8 cellular contexts compared by ENCODE assay signal in the genomic region with DNA sequence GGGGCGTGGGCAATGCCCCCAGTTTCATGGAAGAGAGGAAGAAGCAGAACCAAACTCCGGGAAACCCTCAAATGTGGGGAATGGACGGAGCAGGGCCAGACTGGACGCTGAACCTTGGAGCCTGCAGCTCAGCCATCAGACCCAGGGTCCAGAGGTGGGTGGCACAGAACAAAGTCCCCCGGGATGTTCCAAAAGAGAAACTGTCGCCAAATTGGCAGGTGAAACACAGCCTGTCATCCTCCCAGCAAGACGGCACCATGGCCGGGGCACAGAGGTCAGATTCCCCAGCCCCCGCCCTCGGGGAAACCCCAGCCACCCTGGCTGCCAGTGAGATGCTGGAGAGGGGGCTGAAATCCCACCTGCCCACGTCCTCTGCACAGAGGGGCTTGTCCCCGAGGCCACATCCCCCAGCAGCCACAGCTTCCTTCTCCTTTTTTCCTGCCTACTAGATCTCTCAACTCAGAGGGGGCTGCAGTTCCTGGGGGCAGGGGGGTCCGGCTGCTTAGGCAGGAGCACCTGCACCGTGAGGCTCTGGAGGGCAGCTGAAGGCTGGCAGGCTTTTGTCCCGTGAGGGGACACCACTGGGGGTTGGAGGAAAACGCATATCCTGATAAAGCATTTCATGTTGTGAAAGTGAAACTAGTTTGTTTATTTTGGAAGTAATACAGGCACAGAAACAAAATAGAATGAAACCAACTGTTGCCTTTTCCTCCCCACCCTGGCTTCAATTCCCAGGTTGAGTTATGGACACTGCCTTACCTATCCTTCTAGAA. TPM values are rescaled to one million over a fixed set of nuclear protein-coding genes. Genes with fewer than 3 reads are reported as not detected.
DNase-seq lines count a peak whose midpoint lies in the region; ATAC-seq, FAIRE-seq and TF ChIP-seq lines count a peak whose summit lies in the region.

No MANE protein-coding gene starts in this region.

- H3K79me2 ChIP-seq in GM12878 (ENCODE audit: control insufficient read depth, insufficient read depth, low read length) = no peaks in the 10 kb centered on the region

- POLR2A ChIA-PET in GM12878 (lab: Charles Lee) = interaction anchor here (0.6 kb wide), 1 partner anchor 518 kb away, joined by 3 read pairs; no protein-coding TSS in a partner anchor

- intact Hi-C loops in GM12878 (cut with micrococcal nuclease; ENCODE audit: unreplicated experiment) = no loop called here
- intact Hi-C loops in head of caudate nucleus (cut with DNase I) = no loop called here

- TF ChIP-seq EP300 in GM12878 (IDR thresholded peaks at IDR 0.05; ENCODE audit: borderline replicate concordance in 1 of 2, control insufficient read depth in 1 of 2, low read depth in 2 of 2, low read length in 2 of 2) = no peak

- H3K4me3 ChIP-seq in Jurkat, Clone E6-1 (ENCODE audit: low read length) = peak overlapping the region; percentile 46
- peak overlapping the region; percentile 58; the same call in 1 of the 2 replicates for H3K4me3 ChIP-seq in GM12878

- no peaks in the 10 kb centered on the region for H3K36me3 ChIP-seq in GM12878 (ENCODE audit: control insufficient read depth in 2 of 2, insufficient read depth in 2 of 2, low read length in 1 of 2)

- RAD21 ChIA-PET in GM12878 (lab: Charles Lee; ENCODE audit: unreplicated experiment) = interaction anchor here (0.8 to 1.7 kb wide), 2 partner anchors 15 kb away, joined by 3 read pairs; no protein-coding TSS in a partner anchor

- CTCF ChIA-PET in GM12878 (lab: Yijun Ruan, JAX) = interaction anchor here (1.0 to 1.2 kb wide), 2 partner anchors 14 to 99 kb away, joined by 3 read pairs; no protein-coding TSS in a partner anchor

- TF ChIP-seq RAD21 in GM12878 (IDR thresholded peaks at IDR 0.05; ENCODE audit: insufficient read depth, low read depth, low read length) = no peak

- H3K4me2 ChIP-seq in GM12878 (ENCODE audit: control insufficient read depth, insufficient read depth) = peak overlapping the region; percentile 87

- no peaks in the 10 kb centered on the region for H4K20me1 ChIP-seq in GM12878 (ENCODE audit: control insufficient read depth, insufficient read depth)

- no peaks in the 10 kb centered on the region for H3K9me3 ChIP-seq in GM12878 (replicated peaks; ENCODE audit: control insufficient read depth, insufficient read depth, low read length)

- no peak for FAIRE-seq in GM12878 (lab: Jason Lieb, UNC)

- in situ Hi-C loops in ACHN (cut with HindIII; ENCODE audit: low pct_ligation_motif_present, low pct_unique_long_range_greater_than_20kb, low sequenced_read_pairs) = loop anchor here (5.0 kb wide), 1 partner anchor 82 kb away; the partner anchor contains the start of genes HEXD and OGFOD3
- in situ Hi-C loops in GM12878 (cut with MboI) = no loop called here

- ATAC-seq in GM12878 = peak; percentile 33
- no peak for ATAC-seq in HG03457 (IDR thresholded peaks at IDR 0.05; ENCODE audit: unreplicated experiment)
- ATAC-seq in HG02588 (IDR thresholded peaks at IDR 0.05; ENCODE audit: unreplicated experiment) = no peak

- peak overlapping the region; percentile 70 for H3K4me3 Mint-ChIP-seq in mesothelial cell of epicardium

- 4% methylated on average over 16 of the region's 16 CpGs for WGBS in GM12878 (ENCODE audit: insufficient coverage, insufficient replicate concordance, low lambda C conversion rate, missing lambda C conversion rate)

- peak overlapping the region; percentile 89 for H3K27ac Mint-ChIP-seq in mesothelial cell of epicardium

- DNase-seq in ACHN (peak; percentile 33), GM12878 (ENCODE audit: low read depth, low spot score) (no peak), mesothelial cell of epicardium (ENCODE audit: low spot score in 2 of 2, unreplicated experiment in 2 of 2) (no peak), C1 segment of cervical spinal cord (lab: John Stamatoyannopoulos, UW) (no peak), head of caudate nucleus (no peak)
- DNase-seq in Jurkat, Clone E6-1 (ENCODE audit: low read depth, low spot score) = peak; percentile 32

- H3K9me3 Mint-ChIP-seq in mesothelial cell of epicardium = no peaks in the 10 kb centered on the region

- H3K27me3 Mint-ChIP-seq in mesothelial cell of epicardium (ENCODE audit: low read depth) = peaks cover 29% of the 10 kb centered on the region

- no peaks in the 10 kb centered on the region for H3K36me3 Mint-ChIP-seq in mesothelial cell of epicardium

- no peak overlapping the region for H3K27ac ChIP-seq in GM12878 (ENCODE audit: control insufficient read depth, insufficient read depth)

- peaks cover 6 to 12% of the 10 kb centered on the region in 2 experiments; a peak in 3 of 4 replicates for H3K27me3 ChIP-seq in GM12878 (replicated peaks in 1 of 2; ENCODE audit: control insufficient read depth in 2 of 2, insufficient read depth in 2 of 2, low read length in 1 of 2)

- no peak overlapping the region; the same call in 1 of the 2 replicates for H3K9ac ChIP-seq in GM12878 (ENCODE audit: control insufficient read depth, insufficient read depth, low read length)

- TF ChIP-seq CTCF in GM12878 (IDR thresholded peaks at IDR 0.05 in 2 of 3, conservative IDR thresholded peaks at IDR 0.05 in 1 of 3; ENCODE audit: control insufficient read depth in 2 of 3, extremely low read depth in 1 of 3, insufficient read depth in 1 of 3, low read depth in 3 of 3, low read length in 3 of 3) (no peak), mesothelial cell of epicardium (IDR thresholded peaks at IDR 0.05; ENCODE audit: unreplicated experiment) (no peak)

- H2AFZ ChIP-seq in GM12878 (ENCODE audit: control insufficient read depth, low read depth, low read length) = peak overlapping the region; percentile 29; the same call in 1 of the 2 replicates

- SMC1A ChIA-PET in GM12878 (lab: Charles Lee; ENCODE audit: uncharacterized antibody, unreplicated experiment) = no interaction called here

- no TSS peak for BruUV-seq in GM12878 (replicated peaks; lab: Mats Ljungman, UMichigan)

- peaks cover 56% of the 10 kb centered on the region for H3K4me1 Mint-ChIP-seq in mesothelial cell of epicardium

- no peak for TF ChIP-seq POLR2A in GM12878 (IDR thresholded peaks at IDR 0.05; ENCODE audit: low read depth, low read length)

- peaks cover 11% of the 10 kb centered on the region for H3K4me1 ChIP-seq in GM12878 (ENCODE audit: control insufficient read depth, insufficient read depth, low read length)

RNA-seq across cellular contexts. Expression of gene SECTM1, which starts 1.2 kb away (rescaled TPM):
- not detected for polyA plus RNA-seq in Jurkat, Clone E6-1 (2012; ENCODE audit: insufficient read depth, insufficient read length)
- total RNA-seq in GM12878 (2013; cell fraction: nucleolus; rRNA removed) = not detected in 2 replicates
- not detected in 2 replicates for total RNA-seq in GM12878 (2014; rRNA removed)
- not detected in 2 replicates for total RNA-seq in GM12878 (2014; rRNA removed; fragmentation: Illumina TruSeq; extraction: Trizol)
- 0.08 TPM in 1 of 2 replicates, not detected in the other for total RNA-seq in GM12878 (2021)
- polyA plus RNA-seq in GM12878 (2011; ENCODE audit: low read depth) = not detected
- polyA plus RNA-seq in GM12878 (2011; rRNA removed) = 0.12 TPM in 1 of 2 replicates, not detected in the other
- 0.15 and 0.22 TPM in 2 replicates for polyA plus RNA-seq in GM12878 (2011; cell fraction: cytosol; rRNA removed)
- polyA plus RNA-seq in GM12878 (2011; cell fraction: nucleus; rRNA removed) = 0.09 and 0.21 TPM in 2 replicates
- polyA plus RNA-seq in GM12878 (2012) = 0.07 TPM in 1 of 2 replicates, not detected in the other
- polyA plus RNA-seq in GM12878 (2014; fragmentation: Illumina TruSeq; extraction: Trizol) = 0.10 TPM in 1 of 2 replicates, not detected in the other
- not detected for polyA plus RNA-seq in GM12878 (2014; fragmentation: Nextera tagmentation; extraction: Ambion mirVana)
- polyA plus RNA-seq in GM12878 (2014; rRNA removed) = 0.11 TPM in 1 of 2 replicates, not detected in the other
- polyA plus RNA-seq in GM12878 (2016; fragmentation: Nextera tagmentation; extraction: Ambion mirVana) = under 1 TPM in 1 of 2 experiments, not detected in 1; 0.13 TPM
- 0.10 TPM in 1 of 2 replicates, not detected in the other for polyA minus RNA-seq in GM12878 (2011; rRNA and poly(A)+ RNA removed)
- not detected in 2 replicates for polyA minus RNA-seq in GM12878 (2011; cell fraction: cytosol; rRNA and poly(A)+ RNA removed)
- not detected in 2 replicates for polyA minus RNA-seq in GM12878 (2011; cell fraction: nucleus; rRNA and poly(A)+ RNA removed)
- total RNA-seq in mesothelial cell of epicardium = 5.8 to 7.0 TPM (median 7.0 TPM) in 3 replicates

RNA-seq across cellular contexts. Expression of gene CD7, which starts 17.4 kb away (rescaled TPM):
- polyA plus RNA-seq in Jurkat, Clone E6-1 (2012; ENCODE audit: insufficient read depth, insufficient read length) = 165 TPM
- total RNA-seq in GM12878 (2013; cell fraction: nucleolus; rRNA removed) = not detected in 2 replicates
- not detected in 2 replicates for total RNA-seq in GM12878 (2014; rRNA removed)
- total RNA-seq in GM12878 (2014; rRNA removed; fragmentation: Illumina TruSeq; extraction: Trizol) = not detected in 2 replicates
- 0.33 TPM in 1 of 2 replicates, not detected in the other for total RNA-seq in GM12878 (2021)
- polyA plus RNA-seq in GM12878 (2011; ENCODE audit: low read depth) = not detected
- not detected in 2 replicates for polyA plus RNA-seq in GM12878 (2011; rRNA removed)
- 0.07 and 0.18 TPM in 2 replicates for polyA plus RNA-seq in GM12878 (2011; cell fraction: cytosol; rRNA removed)
- polyA plus RNA-seq in GM12878 (2011; cell fraction: nucleus; rRNA removed) = 0.33 and 0.53 TPM in 2 replicates
- 0.14 TPM in 1 of 2 replicates, not detected in the other for polyA plus RNA-seq in GM12878 (2012)
- not detected in 2 replicates for polyA plus RNA-seq in GM12878 (2014; fragmentation: Illumina TruSeq; extraction: Trizol)
- polyA plus RNA-seq in GM12878 (2014; fragmentation: Nextera tagmentation; extraction: Ambion mirVana) = not detected
- polyA plus RNA-seq in GM12878 (2014; rRNA removed) = 0.60 TPM in 1 of 2 replicates, not detected in the other
- not detected for polyA plus RNA-seq in GM12878 (2016; fragmentation: Nextera tagmentation; extraction: Ambion mirVana)
- not detected in 2 replicates for polyA minus RNA-seq in GM12878 (2011; rRNA and poly(A)+ RNA removed)
- polyA minus RNA-seq in GM12878 (2011; cell fraction: cytosol; rRNA and poly(A)+ RNA removed) = not detected in 2 replicates
- 0.19 TPM in 1 of 2 replicates, not detected in the other for polyA minus RNA-seq in GM12878 (2011; cell fraction: nucleus; rRNA and poly(A)+ RNA removed)
- total RNA-seq in mesothelial cell of epicardium = 0.83 to 1.4 TPM (median 1.2 TPM) in 3 replicates

RNA-seq across cellular contexts. Expression of gene TEX19, which starts 24.2 kb away (rescaled TPM):
- 3.0 TPM for polyA plus RNA-seq in Jurkat, Clone E6-1 (2012; ENCODE audit: insufficient read depth, insufficient read length)
- not detected in 2 replicates for total RNA-seq in GM12878 (2013; cell fraction: nucleolus; rRNA removed)
- total RNA-seq in GM12878 (2014; rRNA removed) (0.11 TPM in 1 of 2 replicates, not detected in the other), GM12878 (2014; rRNA removed; fragmentation: Illumina TruSeq; extraction: Trizol) (0.14 and 0.22 TPM in 2 replicates), GM12878 (2021) (0.19 TPM in 1 of 2 replicates, not detected in the other), mesothelial cell of epicardium (0.16 TPM in 1 of 3 replicates, not detected in the others)
- not detected for polyA plus RNA-seq in GM12878 (2011; ENCODE audit: low read depth)
- polyA plus RNA-seq in GM12878 (2011; rRNA removed) (0.26 and 0.27 TPM in 2 replicates), GM12878 (2014; fragmentation: Illumina TruSeq; extraction: Trizol) (0.09 TPM in 1 of 2 replicates, not detected in the other), GM12878 (2014; fragmentation: Nextera tagmentation; extraction: Ambion mirVana) (under 1 TPM in 1 of 2 experiments, not detected in 1; 0.03 TPM), GM12878 (2014; rRNA removed) (0.05 and 0.32 TPM in 2 replicates), GM12878 (2016; fragmentation: Nextera tagmentation; extraction: Ambion mirVana) (under 1 TPM in 1 of 2 experiments, not detected in 1; 0.13 TPM)
- 0.33 and 0.39 TPM in 2 replicates for polyA plus RNA-seq in GM12878 (2011; cell fraction: cytosol; rRNA removed)
- polyA plus RNA-seq in GM12878 (2011; cell fraction: nucleus; rRNA removed) = 0.18 and 0.19 TPM in 2 replicates
- polyA plus RNA-seq in GM12878 (2012) = 0.07 TPM in 1 of 2 replicates, not detected in the other
- polyA minus RNA-seq in GM12878 (2011; rRNA and poly(A)+ RNA removed) = 0.22 and 0.62 TPM in 2 replicates
- polyA minus RNA-seq in GM12878 (2011; cell fraction: cytosol; rRNA and poly(A)+ RNA removed) = not detected in 2 replicates
- not detected in 2 replicates for polyA minus RNA-seq in GM12878 (2011; cell fraction: nucleus; rRNA and poly(A)+ RNA removed)

RNA-seq across cellular contexts. Expression of gene UTS2R, which starts 36.8 kb away (rescaled TPM):
- not detected for polyA plus RNA-seq in Jurkat, Clone E6-1 (2012; ENCODE audit: insufficient read depth, insufficient read length)
- 0.40 and 0.49 TPM in 2 replicates for total RNA-seq in GM12878 (2013; cell fraction: nucleolus; rRNA removed)
- 0.11 TPM in 1 of 2 replicates, not detected in the other for total RNA-seq in GM12878 (2014; rRNA removed)
- not detected in 2 replicates for total RNA-seq in GM12878 (2014; rRNA removed; fragmentation: Illumina TruSeq; extraction: Trizol)
- total RNA-seq in GM12878 (2021) = 0.36 and 1.1 TPM in 2 replicates
- polyA plus RNA-seq in GM12878 (2011; ENCODE audit: low read depth) = not detected
- 0.04 TPM in 1 of 2 replicates, not detected in the other for polyA plus RNA-seq in GM12878 (2011; rRNA removed)
- polyA plus RNA-seq in GM12878 (2011; cell fraction: cytosol; rRNA removed) = 0.07 TPM in 1 of 2 replicates, not detected in the other
- polyA plus RNA-seq in GM12878 (2011; cell fraction: nucleus; rRNA removed) = 0.58 and 0.82 TPM in 2 replicates
- 0.34 and 0.36 TPM in 2 replicates for polyA plus RNA-seq in GM12878 (2012)
- polyA plus RNA-seq in GM12878 (2014; fragmentation: Illumina TruSeq; extraction: Trizol) = not detected in 2 replicates
- polyA plus RNA-seq in GM12878 (2014; fragmentation: Nextera tagmentation; extraction: Ambion mirVana) = not detected
- polyA plus RNA-seq in GM12878 (2014; rRNA removed) = 0.12 and 0.30 TPM in 2 replicates
- polyA plus RNA-seq in GM12878 (2016; fragmentation: Nextera tagmentation; extraction: Ambion mirVana) = not detected
- 0.22 and 0.36 TPM in 2 replicates for polyA minus RNA-seq in GM12878 (2011; rRNA and poly(A)+ RNA removed)
- not detected in 2 replicates for polyA minus RNA-seq in GM12878 (2011; cell fraction: cytosol; rRNA and poly(A)+ RNA removed)
- polyA minus RNA-seq in GM12878 (2011; cell fraction: nucleus; rRNA and poly(A)+ RNA removed) = not detected in 2 replicates
- 6.1 to 7.6 TPM (median 6.5 TPM) in 3 replicates for total RNA-seq in mesothelial cell of epicardium

Comparison
In these comparisons a context has a peak if more than half of its experiments do, and no peak if none do; other contexts are left out.
1. DNase-seq: peak in ACHN (single experiment) and Jurkat, Clone E6-1 (single experiment); none in GM12878 (single experiment), mesothelial cell of epicardium (0 of 2), C1 segment of cervical spinal cord (0 of 14) and head of caudate nucleus (0 of 42).